3 cellular contexts compared by ENCODE assay signal in the genomic region with DNA sequence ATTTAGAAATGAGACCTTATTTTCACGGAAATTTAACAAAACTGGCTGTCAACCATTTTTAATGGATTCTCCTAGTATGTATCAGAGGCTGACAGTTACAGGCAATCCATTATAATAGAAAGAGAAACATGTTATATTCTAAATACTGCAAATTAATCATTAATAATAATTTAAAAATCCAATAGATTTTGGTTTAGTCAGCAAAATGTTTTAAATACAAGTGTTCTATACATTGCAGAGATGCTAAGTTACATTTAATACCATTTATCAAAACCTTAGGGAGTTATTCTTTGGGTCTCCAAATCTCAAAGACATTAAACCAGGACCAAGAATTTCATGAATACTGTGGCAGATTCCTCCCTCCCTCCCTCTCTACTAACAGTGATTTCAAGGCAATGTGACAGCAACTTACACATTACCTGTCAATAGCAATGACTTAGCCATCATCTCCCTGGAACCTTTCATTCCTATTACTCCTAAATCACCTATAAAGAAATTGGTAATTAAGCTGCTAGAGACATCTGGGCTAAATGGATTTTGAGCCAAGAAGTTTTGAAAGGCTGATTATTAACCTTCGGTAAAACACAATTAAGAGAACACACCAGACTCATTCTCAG.
TF ChIP-seq lines count a peak whose summit lies in the region.

No MANE protein-coding gene starts in this region.

TF ChIP-seq in A549, 52 proteins besides CTCF, POLR2A, EP300 and RAD21:
- TF ChIP-seq RFX5 (IDR thresholded peaks at IDR 0.05): no peak
- TF ChIP-seq FOSL2 (IDR thresholded peaks at IDR 0.05): no peak
- no peak for TF ChIP-seq FOSL2 (CRISPR knock-in tag; IDR thresholded peaks at IDR 0.05)
- peak; percentile 53 for TF ChIP-seq MAFK (IDR thresholded peaks at IDR 0.05; ENCODE audit: partially characterized antibody)

TF ChIP-seq in IMR-90, 13 proteins besides CTCF, POLR2A, EP300 and RAD21:
- TF ChIP-seq RFX5 (IDR thresholded peaks at IDR 0.05; ENCODE audit: low read depth, low read length) (no peak), MAFK (IDR thresholded peaks at IDR 0.05; ENCODE audit: low read depth, low read length) (peak; percentile 64), ELK1 (IDR thresholded peaks at IDR 0.05; ENCODE audit: borderline replicate concordance, low read depth, low read length) (no peak), FOS (IDR thresholded peaks at IDR 0.05; ENCODE audit: low read depth, low read length) (no peak)

TF ChIP-seq in K562, 482 proteins besides CTCF, POLR2A, EP300 and RAD21:
- TF ChIP-seq RUNX1 (IDR thresholded peaks at IDR 0.05; ENCODE audit: low read depth) (no peak), ZNF316 (IDR thresholded peaks at IDR 0.05) (peak; percentile 34; the same call in 1 of the 2 replicates)
